Comparison of ENCODE assay signal across 26 cellular contexts in the genomic region with DNA sequence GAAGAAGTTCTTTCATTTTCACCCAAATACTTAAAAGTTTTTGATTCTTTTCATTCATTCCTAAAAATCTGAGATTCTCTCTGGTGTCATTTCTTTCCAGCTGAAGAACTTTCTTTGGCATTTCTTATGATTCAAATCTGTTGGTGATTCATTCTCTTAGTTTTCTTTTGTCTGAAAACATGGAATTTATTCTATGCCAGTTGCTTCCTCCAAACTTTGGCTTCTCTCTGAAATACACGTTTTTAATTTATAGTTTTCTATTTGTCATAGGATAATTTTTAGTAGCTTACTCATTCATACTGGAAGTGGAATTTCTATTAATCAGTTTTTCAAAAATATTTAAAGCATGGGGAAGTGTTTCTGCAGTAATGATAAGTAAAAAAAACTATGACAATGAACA.
DNase-seq lines count a peak whose midpoint lies in the region; ATAC-seq and TF ChIP-seq lines count a peak whose summit lies in the region.
"Had no signal": no experiment of that assay in that cellular context is flagged by ENCODE, and none has a peak within 500 bp of the region (broad histone marks: within the 10 kb centered on the region; RNA-seq: fewer than 3 reads in every experiment).

No MANE protein-coding gene starts in this region.

- H3K4me1 ChIP-seq in ascending aorta (no peaks in the 10 kb centered on the region), left ventricle myocardium inferior (no peaks in the 10 kb centered on the region)
- H3K4me1 ChIP-seq: heart left ventricle, upper lobe of left lung had no signal

- H3K27me3 ChIP-seq in ascending aorta (no peaks in the 10 kb centered on the region), left ventricle myocardium inferior (ENCODE audit: low read depth) (no peaks in the 10 kb centered on the region)
- H3K27me3 ChIP-seq: MG63, neural progenitor cell, upper lobe of left lung had no signal

- ATAC-seq in GM18861 (IDR thresholded peaks at IDR 0.05; ENCODE audit: unreplicated experiment): no peak
- ATAC-seq in GM19023 (IDR thresholded peaks at IDR 0.05; ENCODE audit: unreplicated experiment): no peak
- ATAC-seq: activated T-helper 17 cell treated with anti-CD3 and anti-CD28 coated beads, Interleukin-2, amount 50 U/mL, for 72 hours; heart left ventricle; left cardiac atrium; right cardiac atrium; stimulated activated effector memory CD8-positive, alpha-beta T cell treated with anti-CD3 and anti-CD28 coated beads, Interleukin-12 subunit alpha, Interleukin-12 subunit beta, amount 100 ng/mL, for 72 hours had no signal

- no peak for TF ChIP-seq CTCF in AG10803 (conservative IDR thresholded peaks at IDR 0.05; ENCODE audit: low read length)
- no peak for TF ChIP-seq CTCF in choroid plexus epithelial cell (conservative IDR thresholded peaks at IDR 0.05; ENCODE audit: low read depth, low read length)
- TF ChIP-seq CTCF in ascending aorta (IDR thresholded peaks at IDR 0.05): no peak
- TF ChIP-seq CTCF in left ventricle myocardium inferior (IDR thresholded peaks at IDR 0.05; ENCODE audit: borderline replicate concordance): no peak

- DNase-seq in AG10803 (ENCODE audit: low read depth) (peak; percentile 61), M059J (ENCODE audit: low read depth) (peak; percentile 25), choroid plexus epithelial cell (ENCODE audit: low read depth) (peak; percentile 1), kidney glomerular epithelial cell (lab: John Stamatoyannopoulos, UW) (peak; percentile 27), ascending aorta (ENCODE audit: low spot score in 2 of 2) (no peak), left ventricle myocardium inferior (no peak)
- DNase-seq: activated CD4-positive, alpha-beta memory T cell treated with anti-CD3 and anti-CD28 coated beads, Interleukin-2, amount 10 ng/mL, durations not matched to agents 7 days and 5 days; activated CD4-positive, alpha-beta T cell treated with anti-CD3 and anti-CD28 coated beads for 1 hour; activated naive CD4-positive, alpha-beta T cell treated with anti-CD3 and anti-CD28 coated beads, Interleukin-2, amount 50 U/mL, for 16 hours; dorsolateral prefrontal cortex; heart left ventricle; left cardiac atrium; MG63; NCI-H1105 treated with DMSO at 0.1 percent for 48 hours; NCI-H2029; NCI-H526; right cardiac atrium; stimulated activated CD4-positive, alpha-beta T cell treated with anti-CD3 and anti-CD28 coated beads, Interleukin-12 subunit alpha, Interleukin-12 subunit beta, amount 100 ng/mL, for 4 hours; stimulated activated CD4-positive, alpha-beta T cell treated with anti-CD3 and anti-CD28 coated beads, Interleukin-4, amount 100 ng/mL, for 24 hours; substantia nigra; upper lobe of left lung had no signal

- no peaks in the 10 kb centered on the region for H3K36me3 ChIP-seq in ascending aorta
- no peaks in the 10 kb centered on the region for H3K36me3 ChIP-seq in left ventricle myocardium inferior
- H3K36me3 ChIP-seq: heart left ventricle, MG63, neural progenitor cell, upper lobe of left lung had no signal

- H3K27ac ChIP-seq in ascending aorta: no peak overlapping the region
- H3K27ac ChIP-seq in left ventricle myocardium inferior (replicated peaks): no peak overlapping the region
- H3K27ac ChIP-seq: dorsolateral prefrontal cortex, heart left ventricle, neural progenitor cell, upper lobe of left lung had no signal

- H3K4me3 ChIP-seq in AG10803 (ENCODE audit: low read length) (no peak overlapping the region), choroid plexus epithelial cell (ENCODE audit: low read depth, low read length) (no peak overlapping the region), ascending aorta (no peak overlapping the region), left ventricle myocardium inferior (no peak overlapping the region)
- H3K4me3 ChIP-seq: dorsolateral prefrontal cortex, heart left ventricle, MG63, neural progenitor cell, upper lobe of left lung had no signal

- peaks cover 0 to 5% of the 10 kb centered on the region in 2 donors for H3K9me3 ChIP-seq in ascending aorta
- H3K9me3 ChIP-seq in left ventricle myocardium inferior (replicated peaks): no peaks in the 10 kb centered on the region
- H3K9me3 ChIP-seq: MG63 had no signal

- intact Hi-C loops in ascending aorta (cut with DNase I) (no loop called here), left ventricle myocardium inferior (cut with micrococcal nuclease) (no loop called here)

Comparison
In these comparisons a context has a peak if more than half of its experiments do, and no peak if none do; other contexts are left out.
1. DNase-seq: peak in AG10803 (single experiment), M059J (single experiment), choroid plexus epithelial cell (single experiment) and kidney glomerular epithelial cell (single experiment); none in ascending aorta (0 of 2) and left ventricle myocardium inferior (single experiment).